In the genomic region with DNA sequence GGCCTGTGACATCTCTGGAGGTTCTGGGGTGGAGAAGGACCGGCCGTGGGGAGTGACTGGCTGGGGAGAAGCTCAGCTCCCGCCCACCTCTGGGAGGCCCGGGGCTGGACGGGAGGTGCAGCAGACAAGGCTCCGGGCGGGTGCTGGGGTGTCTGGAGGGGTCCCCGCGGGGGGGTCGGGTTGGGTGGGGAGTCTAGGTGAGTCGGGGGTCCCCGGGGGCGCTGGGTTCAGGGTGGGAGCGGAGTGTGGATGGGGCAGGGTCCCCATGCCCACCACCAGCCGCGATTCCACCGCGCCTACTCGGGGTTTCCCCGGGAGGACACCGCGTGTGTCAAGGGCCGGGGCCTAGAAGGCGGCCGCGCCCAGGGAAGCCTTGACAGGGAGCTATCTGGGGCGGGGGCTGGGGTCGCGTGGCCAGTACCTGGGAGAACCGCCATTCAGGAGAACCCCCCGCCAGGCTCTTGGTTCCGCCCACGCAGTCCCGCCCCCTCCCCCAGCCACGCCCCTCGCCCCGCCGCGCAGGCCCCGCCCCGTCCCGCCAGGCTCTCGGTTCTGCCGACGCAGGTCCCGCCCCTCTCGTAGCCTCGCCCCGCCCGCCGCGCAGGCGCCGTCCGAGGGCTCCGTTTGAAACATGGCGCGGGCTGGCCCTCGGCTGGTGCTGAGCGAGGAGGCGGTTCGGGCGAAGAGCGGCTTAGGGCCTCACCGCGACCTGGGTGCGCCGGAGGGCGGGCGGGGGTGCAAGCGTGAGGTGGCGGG, we compare ENCODE assay signal across 8 cellular contexts. TPM values are rescaled to one million over a fixed set of nuclear protein-coding genes. Genes with fewer than 3 reads are reported as not detected.
DNase-seq lines count a peak whose midpoint lies in the region; ATAC-seq and TF ChIP-seq lines count a peak whose summit lies in the region.

A gene with protein sequence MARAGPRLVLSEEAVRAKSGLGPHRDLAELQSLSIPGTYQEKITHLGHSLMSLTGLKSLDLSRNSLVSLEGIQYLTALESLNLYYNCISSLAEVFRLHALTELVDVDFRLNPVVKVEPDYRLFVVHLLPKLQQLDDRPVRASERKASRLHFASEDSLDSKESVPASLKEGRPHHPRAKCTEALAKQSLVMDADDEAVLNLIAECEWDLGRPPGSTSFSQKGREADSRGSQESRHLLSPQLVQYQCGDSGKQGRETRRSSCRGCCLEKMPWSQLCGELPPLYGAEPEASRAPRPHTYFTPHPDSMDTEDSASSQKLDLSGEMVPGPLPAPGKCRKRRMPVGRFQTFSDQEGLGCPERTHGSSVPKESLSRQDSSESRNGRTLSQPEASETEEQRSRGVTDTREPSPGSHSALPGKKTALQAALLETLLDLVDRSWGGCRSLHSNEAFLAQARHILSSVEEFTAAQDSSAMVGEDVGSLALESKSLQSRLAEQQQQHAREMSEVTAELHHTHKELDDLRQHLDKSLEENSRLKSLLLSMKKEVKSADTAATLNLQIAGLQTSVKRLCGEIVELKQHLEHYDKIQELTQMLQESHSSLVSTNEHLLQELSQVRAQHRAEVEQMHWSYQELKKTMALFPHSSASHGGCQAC (plus strand): TSS at position 610 of the 756 bp plus-strand sequence. CDS start 22 bp downstream, at position 632.

- peak within 1 kb of the TSS; percentile 76 to 90 (median 84) for H3K4me3 ChIP-seq in BLaER1 treated with 17β-estradiol and CSF1 and Interleukin-3, amounts not matched to agents 10 nM and 100 nM
- H3K4me3 ChIP-seq in dorsolateral prefrontal cortex (peak within 1 kb of the TSS; percentile 65 to 98 (median 88)), lower lobe of right lung (peak within 1 kb of the TSS; percentile 92)

- peaks cover 0 to 16% (median 14%) of the 10 kb centered on the region in 11 experiments; a peak in 18 of 22 replicates for H3K9me3 ChIP-seq in BLaER1 treated with 17β-estradiol and CSF1 and Interleukin-3, amounts not matched to agents 10 nM and 100 nM (replicated peaks in 1 of 11)
- no peaks in the 10 kb centered on the region for H3K9me3 ChIP-seq in lower lobe of right lung

- DNase-seq in NCI-H774 (lab: John Stamatoyannopoulos, UW) = peak; percentile 92
- DNase-seq in activated CD4-positive, alpha-beta T cell treated with anti-CD3 and anti-CD28 coated beads, Interleukin-2, amount 50 U/mL, for 48 hours = peak; percentile 93
- DNase-seq in dorsolateral prefrontal cortex = peak; percentile 84 to 96 (median 88)
- DNase-seq in lower lobe of right lung = peak; percentile 92
- peak; percentile 92 to 96 for DNase-seq in stimulated activated CD4-positive, alpha-beta T cell treated with anti-CD3 and anti-CD28 coated beads, Interleukin-4, amount 100 ng/mL, for 4 hours

- peak; percentile 85 for ATAC-seq in GM19324 (IDR thresholded peaks at IDR 0.05; ENCODE audit: low FRiP score, unreplicated experiment)
- peak; percentile 38 for ATAC-seq in HG03469 (IDR thresholded peaks at IDR 0.05; ENCODE audit: unreplicated experiment)
- peak; percentile 96 to 97 for ATAC-seq in lower lobe of right lung

- intact Hi-C loops in dorsolateral prefrontal cortex (cut with DNase I) = loop anchor here (5.0 to 10.0 kb wide), 4 partner anchors 50 to 280 kb away; a partner anchor contains a TSS
- intact Hi-C loops in lower lobe of right lung (cut with DNase I) = no loop called here

- peak within 1 kb of the TSS; percentile 76 to 89 (median 82) for H3K9ac ChIP-seq in BLaER1 treated with 17β-estradiol and CSF1 and Interleukin-3, amounts not matched to agents 10 nM and 100 nM

- peaks cover 0 to 27% (median 11%) of the 10 kb centered on the region in 11 experiments; a peak in 13 of 22 replicates for H3K36me3 ChIP-seq in BLaER1 treated with 17β-estradiol and CSF1 and Interleukin-3, amounts not matched to agents 10 nM and 100 nM
- no peaks in the 10 kb centered on the region for H3K36me3 ChIP-seq in lower lobe of right lung

- H3K27ac ChIP-seq in BLaER1 treated with 17β-estradiol and CSF1 and Interleukin-3, amounts not matched to agents 10 nM and 100 nM = peak within 1 kb of the TSS in 10 of 11 experiments; percentile 46 to 76 (median 72); a peak in 19 of 22 replicates
- H3K27ac ChIP-seq in dorsolateral prefrontal cortex (peak within 1 kb of the TSS in 5 of 59 donors; percentile 36 to 79 (median 59)), lower lobe of right lung (peak within 1 kb of the TSS; percentile 71)

- TF ChIP-seq CTCF in dorsolateral prefrontal cortex (IDR thresholded peaks at IDR 0.05 in 54 of 56, conservative IDR thresholded peaks at IDR 0.05 in 2 of 56; ENCODE audit: low read depth in 1 of 56, partially characterized antibody in 56 of 56) (peak in 2 of 56 donors; percentile 12 to 33), lower lobe of right lung (IDR thresholded peaks at IDR 0.05) (no peak)

- peaks cover 29 to 67% (median 56%) of the 10 kb centered on the region in 10 experiments for H3K4me1 ChIP-seq in BLaER1 treated with 17β-estradiol and CSF1 and Interleukin-3, amounts not matched to agents 10 nM and 100 nM
- H3K4me1 ChIP-seq in lower lobe of right lung = peaks cover 12% of the 10 kb centered on the region

- H3K27me3 ChIP-seq in BLaER1 treated with 17β-estradiol and CSF1 and Interleukin-3, amounts not matched to agents 10 nM and 100 nM = peaks cover 0 to 24% (median 0%) of the 10 kb centered on the region in 11 experiments; a peak in 4 of 22 replicates
- H3K27me3 ChIP-seq in dorsolateral prefrontal cortex (peaks cover 0 to 2% (median 0%) of the 10 kb centered on the region in 45 donors), lower lobe of right lung (ENCODE audit: low read depth) (peaks cover 15% of the 10 kb centered on the region)

- peaks cover 0 to 42% (median 10%) of the 10 kb centered on the region in 11 experiments; a peak in 15 of 22 replicates for H4K20me1 ChIP-seq in BLaER1 treated with 17β-estradiol and CSF1 and Interleukin-3, amounts not matched to agents 10 nM and 100 nM

- H3K4me2 ChIP-seq in BLaER1 treated with 17β-estradiol and CSF1 and Interleukin-3, amounts not matched to agents 10 nM and 100 nM = peak within 1 kb of the TSS; percentile 74 to 98 (median 87)

RNA-seq across cellular contexts. Expression of the gene that starts here (rescaled TPM):
- total RNA-seq in dorsolateral prefrontal cortex (10 to 100 TPM in 5 of 120 experiments, 1 to 10 TPM in 115; 4.0 to 11.0 (median 7.0) TPM), lower lobe of right lung (10.6 TPM)

Comparison
In these comparisons a context has a peak if more than half of its experiments do, and no peak if none do; other contexts are left out.
1. ATAC-seq: peak in every context shown above with its lines; median percentile 96 in lower lobe of right lung; 85 in GM19324; 38 in HG03469.